Comparison of ENCODE assay signal across 8 cellular contexts in the genomic region with DNA sequence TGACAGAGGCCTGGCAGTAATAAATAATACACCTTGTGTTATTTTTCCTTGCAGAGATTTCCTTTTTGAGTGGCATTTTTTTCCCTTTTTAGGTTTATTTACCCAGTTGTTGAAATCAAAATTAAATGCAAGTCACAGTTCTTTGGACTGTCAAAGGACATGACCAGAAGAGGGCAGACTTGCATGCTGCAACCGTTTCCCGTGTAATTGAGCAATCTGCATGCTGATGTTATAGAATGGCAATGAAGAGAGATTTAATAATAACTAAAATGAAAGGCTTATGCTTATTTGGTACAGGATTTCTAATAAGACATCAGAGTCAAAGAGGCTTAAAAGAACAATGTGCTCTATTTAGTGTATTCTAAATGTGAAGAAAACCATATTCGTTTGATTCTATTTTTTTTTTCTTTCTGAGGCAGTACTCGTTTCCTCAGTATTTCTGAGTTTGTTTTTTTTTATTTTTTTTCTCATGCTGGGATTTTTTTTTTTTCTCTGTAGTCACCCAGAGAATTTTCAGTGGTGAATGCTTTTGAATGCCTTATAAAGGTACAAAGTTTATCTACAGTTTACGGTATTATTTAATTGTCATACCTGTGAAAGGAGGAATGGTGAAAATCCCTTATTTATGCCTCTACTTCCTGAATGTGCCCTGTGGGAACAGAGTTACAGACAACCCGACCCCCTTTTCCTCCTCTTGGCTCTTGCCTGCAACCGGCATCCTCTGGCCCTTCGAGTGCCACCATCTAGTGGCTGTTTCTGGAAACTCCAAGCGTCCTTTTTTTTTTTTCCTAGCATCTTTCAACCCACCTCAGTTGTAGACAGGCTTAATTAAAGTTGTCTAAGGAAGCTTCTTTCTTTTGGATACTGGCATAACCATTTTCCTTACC.
DNase-seq lines count a peak whose midpoint lies in the region; TF ChIP-seq lines count a peak whose summit lies in the region.

No MANE protein-coding gene starts in this region.

- no peaks in the 10 kb centered on the region for H4K20me1 ChIP-seq in GM23248 (ENCODE audit: insufficient read depth)

- H3K4me1 ChIP-seq in GM23248 (ENCODE audit: insufficient read depth) (0 out of 2 replicates have a peak, but pooled peaks cover 4% of the 10 kb centered on the region), esophagus muscularis mucosa (peaks cover 0 to 7% (median 3%) of the 10 kb centered on the region in 4 donors), ascending aorta (no peaks in the 10 kb centered on the region)

- 0 out of 2 replicates have a peak overlapping the region, but pooled peaks have one; percentile 9 for H3K9ac ChIP-seq in GM23248

- H3K36me3 ChIP-seq in GM23248 (ENCODE audit: low read depth): no peaks in the 10 kb centered on the region
- H3K36me3 ChIP-seq in MG63: no peaks in the 10 kb centered on the region
- H3K36me3 ChIP-seq in esophagus muscularis mucosa: no peaks in the 10 kb centered on the region
- no peaks in the 10 kb centered on the region for H3K36me3 ChIP-seq in ascending aorta

- H3K9me3 ChIP-seq in GM23248 (ENCODE audit: low read depth): no peaks in the 10 kb centered on the region
- no peaks in the 10 kb centered on the region for H3K9me3 ChIP-seq in MG63
- no peaks in the 10 kb centered on the region for H3K9me3 ChIP-seq in esophagus muscularis mucosa
- no peaks in the 10 kb centered on the region for H3K9me3 ChIP-seq in ascending aorta

- no peaks in the 10 kb centered on the region for H3K79me2 ChIP-seq in GM23248 (ENCODE audit: insufficient read depth)

- intact Hi-C loops in esophagus muscularis mucosa (cut with DNase I): no loop called here
- intact Hi-C loops in ascending aorta (cut with DNase I): no loop called here

- H3K36me3 Mint-ChIP-seq in nephron progenitor cell (ENCODE audit: low read depth): no peaks in the 10 kb centered on the region

- no peaks in the 10 kb centered on the region for H3K9me3 Mint-ChIP-seq in nephron progenitor cell

- peak; percentile 19 for DNase-seq in activated CD4-positive, alpha-beta T cell treated with anti-CD3 and anti-CD28 coated beads for 48 hours
- no peak for DNase-seq in activated CD4-positive, alpha-beta T cell treated with anti-CD3 and anti-CD28 coated beads, Interleukin-2, amount 50 U/mL, for 4 hours
- DNase-seq in GM23248 (peak; percentile 83), MG63 (peak; percentile 31), SK-MEL-5 (ENCODE audit: low read depth, low spot score) (peak; percentile 84), esophagus muscularis mucosa (ENCODE audit: extremely low spot score) (no peak), nephron progenitor cell (peak; percentile 47), ascending aorta (ENCODE audit: low spot score in 2 of 2) (no peak)

- TF ChIP-seq CTCF in esophagus muscularis mucosa (IDR thresholded peaks at IDR 0.05) (peak; percentile 41 to 58 (median 42)), nephron progenitor cell (IDR thresholded peaks at IDR 0.05) (peak; percentile 58), ascending aorta (IDR thresholded peaks at IDR 0.05) (peak in 1 of 3 experiments; percentile 40)

- peak overlapping the region; percentile 71 for H3K4me3 Mint-ChIP-seq in nephron progenitor cell

- TF ChIP-seq EP300 in esophagus muscularis mucosa (IDR thresholded peaks at IDR 0.05): no peak

- H3F3A ChIP-seq in GM23248 (ENCODE audit: insufficient read depth): no peaks in the 10 kb centered on the region

- peak overlapping the region; percentile 57 for H3K4me2 ChIP-seq in GM23248 (ENCODE audit: unreplicated experiment)

- H3K4me1 Mint-ChIP-seq in nephron progenitor cell: peaks cover 21% of the 10 kb centered on the region

- H3K27ac ChIP-seq in GM23248 (no peak overlapping the region), esophagus muscularis mucosa (replicated peaks in 1 of 4) (no peak overlapping the region), ascending aorta (no peak overlapping the region)

- no peak for TF ChIP-seq POLR2A in esophagus muscularis mucosa (IDR thresholded peaks at IDR 0.05; ENCODE audit: low read depth)

- H3K27me3 Mint-ChIP-seq in nephron progenitor cell (ENCODE audit: low read depth, poor library complexity): peaks cover 14% of the 10 kb centered on the region

- peak overlapping the region; percentile 63 for H2AFZ ChIP-seq in GM23248

- no peaks in the 10 kb centered on the region for H3K9me2 ChIP-seq in GM23248 (ENCODE audit: insufficient read depth)

- H3K27ac Mint-ChIP-seq in nephron progenitor cell: peak overlapping the region; percentile 28

- in situ Hi-C loops in GM23248 (cut with MboI) (no loop called here), SK-MEL-5 (cut with HindIII; ENCODE audit: low pct_unique_long_range_greater_than_20kb, low sequenced_read_pairs) (no loop called here)

- WGBS in GM23248 (ENCODE audit: low coverage in 1 of 2, low lambda C conversion rate in 2 of 2, missing lambda C conversion rate in 2 of 2), 2 experiments: 6% methylated on average over 9 of the region's 9 CpGs
- WGBS in esophagus muscularis mucosa: 8% methylated on average over 9 of the region's 9 CpGs

- H3K27me3 ChIP-seq in GM23248 (replicated peaks; ENCODE audit: insufficient read depth) (no peaks in the 10 kb centered on the region), MG63 (peaks cover 4% of the 10 kb centered on the region; the same call in 1 of the 2 replicates), esophagus muscularis mucosa (peaks cover 0 to 3% (median 0%) of the 10 kb centered on the region in 4 donors), ascending aorta (no peaks in the 10 kb centered on the region)

- peak overlapping the region; percentile 23; the same call in 1 of the 2 replicates for H3K4me3 ChIP-seq in GM23248
- H3K4me3 ChIP-seq in MG63: no peak overlapping the region
- H3K4me3 ChIP-seq in esophagus muscularis mucosa: no peak overlapping the region
- no peak overlapping the region for H3K4me3 ChIP-seq in ascending aorta

Comparison
In these comparisons a context has a peak if more than half of its experiments do, and no peak if none do; other contexts are left out.
1. DNase-seq: peak in activated CD4-positive, alpha-beta T cell treated with anti-CD3 and anti-CD28 coated beads for 48 hours (single experiment), GM23248 (single experiment), MG63 (single experiment), SK-MEL-5 (single experiment) and nephron progenitor cell (single experiment); none in activated CD4-positive, alpha-beta T cell treated with anti-CD3 and anti-CD28 coated beads, Interleukin-2, amount 50 U/mL, for 4 hours (0 of 2), esophagus muscularis mucosa (single experiment) and ascending aorta (0 of 2).